In genomic region chr3:73674280-73674679, GRCh38 we compare ENCODE assay signal across 1 cellular context.
TF ChIP-seq lines count a peak whose summit lies in the region.

No MANE protein-coding gene starts in this region.

TF ChIP-seq in HepG2, 621 proteins besides CTCF, POLR2A, EP300 and RAD21 (continued from another document):
- TF ChIP-seq, protein P1, sequence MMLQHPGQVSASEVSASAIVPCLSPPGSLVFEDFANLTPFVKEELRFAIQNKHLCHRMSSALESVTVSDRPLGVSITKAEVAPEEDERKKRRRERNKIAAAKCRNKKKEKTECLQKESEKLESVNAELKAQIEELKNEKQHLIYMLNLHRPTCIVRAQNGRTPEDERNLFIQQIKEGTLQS (CRISPR knock-in tag; IDR thresholded peaks at IDR 0.05) = no peak
- TF ChIP-seq ZNF674 (CRISPR knock-in tag; IDR thresholded peaks at IDR 0.05; ENCODE audit: low read depth) (no peak), HNF4A (CRISPR knock-in tag; IDR thresholded peaks at IDR 0.05) (no peak), ZNF703 (CRISPR knock-in tag; IDR thresholded peaks at IDR 0.05; ENCODE audit: borderline replicate concordance) (no peak), HBP1 (CRISPR knock-in tag; IDR thresholded peaks at IDR 0.05; ENCODE audit: low read depth) (no peak), ARNT2 (CRISPR knock-in tag; IDR thresholded peaks at IDR 0.05; ENCODE audit: low read depth) (no peak), ZBTB21 (CRISPR knock-in tag; IDR thresholded peaks at IDR 0.05) (no peak), ZBTB46 (CRISPR knock-in tag; IDR thresholded peaks at IDR 0.05; ENCODE audit: borderline replicate concordance) (no peak)
